ENCODE assay signal across 8 cellular contexts in genomic region chr14:35402323-35403084, GRCh38. TPM values are rescaled to one million over a fixed set of nuclear protein-coding genes. Genes with fewer than 3 reads are reported as not detected.
A peak's percentile ranks its signal among the peaks of the same experiment; 100 is the strongest.
DNase-seq lines count a peak whose midpoint lies in the region; ATAC-seq and TF ChIP-seq lines count a peak whose summit lies in the region.

No MANE protein-coding gene starts in this region.

- peaks cover 43% of the 10 kb centered on the region for H3K79me2 ChIP-seq in DND-41 (ENCODE audit: insufficient read depth, low read length)
- peaks cover 12% of the 10 kb centered on the region for H3K79me2 ChIP-seq in neural progenitor cell (ENCODE audit: low read depth)

- H3K36me3 ChIP-seq in DND-41 (ENCODE audit: insufficient read depth, low read length) (peaks cover 38% of the 10 kb centered on the region), neural progenitor cell (no peaks in the 10 kb centered on the region)

- H3K4me3 Mint-ChIP-seq in WTC11 (peak overlapping the region; percentile 78), neural progenitor cell (peak overlapping the region; percentile 84)
- H3K4me3 Mint-ChIP-seq in effector memory CD8-positive, alpha-beta T cell: peak overlapping the region; percentile 92 to 94

- H3K4me2 ChIP-seq in DND-41 (ENCODE audit: insufficient read depth, low read length) (peak overlapping the region; percentile 86), neural progenitor cell (no peak overlapping the region)

- H3K9me3 Mint-ChIP-seq in WTC11: no peaks in the 10 kb centered on the region
- H3K9me3 Mint-ChIP-seq in effector memory CD8-positive, alpha-beta T cell: no peaks in the 10 kb centered on the region
- no peaks in the 10 kb centered on the region for H3K9me3 Mint-ChIP-seq in neural progenitor cell

- POLR2A ChIA-PET in WTC11 (lab: Charles Lee): interaction anchor here (1.8 kb wide), 1 partner anchor 65 kb away, joined by 7 read pairs; no protein-coding TSS in a partner anchor

- DNase-seq in DND-41: no peak
- no peak for DNase-seq in WTC11 (ENCODE audit: low spot score)
- peak; percentile 29 to 43 (median 42) for DNase-seq in effector memory CD8-positive, alpha-beta T cell
- DNase-seq in neural progenitor cell (ENCODE audit: low spot score): no peak
- no peak for DNase-seq in SHP77 treated with DMSO at 0.1 percent for 48 hours (lab: John Stamatoyannopoulos, UW)
- no peak for DNase-seq in A172 (ENCODE audit: low spot score)

- H3K27me3 ChIP-seq in DND-41 (ENCODE audit: insufficient read depth, low read length, poor library complexity): no peaks in the 10 kb centered on the region
- no peaks in the 10 kb centered on the region for H3K27me3 ChIP-seq in neural progenitor cell

- H4K20me1 ChIP-seq in DND-41 (ENCODE audit: insufficient read depth, low read length) (peaks cover 25% of the 10 kb centered on the region), neural progenitor cell (ENCODE audit: low read depth) (peaks cover 15% of the 10 kb centered on the region)

- H3K27me3 Mint-ChIP-seq in WTC11 (ENCODE audit: low read depth) (no peaks in the 10 kb centered on the region), neural progenitor cell (ENCODE audit: insufficient read depth, low read depth) (peaks cover 5% of the 10 kb centered on the region)
- no peaks in the 10 kb centered on the region for H3K27me3 Mint-ChIP-seq in effector memory CD8-positive, alpha-beta T cell

- H3K4me3 ChIP-seq in DND-41 (ENCODE audit: low read depth in 1 of 2, low read length in 2 of 2): peak overlapping the region in 1 of 2 experiments; percentile 93; a peak in 2 of 4 replicates
- no peak overlapping the region for H3K4me3 ChIP-seq in neural progenitor cell

- H3K9me3 ChIP-seq in DND-41 (ENCODE audit: insufficient read depth, low read length, severe bottlenecking): no peaks in the 10 kb centered on the region
- H3K9me3 ChIP-seq in neural progenitor cell (ENCODE audit: low read depth): no peaks in the 10 kb centered on the region

- TF ChIP-seq CTCF in DND-41 (IDR thresholded peaks at IDR 0.05; ENCODE audit: borderline replicate concordance, extremely low read depth, low read length, poor library complexity, severe bottlenecking): no peak
- TF ChIP-seq CTCF in WTC11 (IDR thresholded peaks at IDR 0.05): no peak
- no peak for TF ChIP-seq CTCF in neural progenitor cell (IDR thresholded peaks at IDR 0.05)

- CTCF ChIA-PET in WTC11 (lab: Charles Lee): interaction anchor here (1.7 to 2.4 kb wide), 2 partner anchors 34 to 187 kb away, joined by 9 to 10 read pairs; no protein-coding TSS in a partner anchor

- H3K27ac Mint-ChIP-seq in WTC11 (peak overlapping the region; percentile 85; the same call in 1 of the 2 replicates), neural progenitor cell (no peak overlapping the region)
- peak overlapping the region; percentile 99 to 100 for H3K27ac Mint-ChIP-seq in effector memory CD8-positive, alpha-beta T cell

- H3F3A ChIP-seq in neural progenitor cell (ENCODE audit: low read depth): peaks cover 25% of the 10 kb centered on the region

- H3K36me3 Mint-ChIP-seq in WTC11 (peaks cover 34% of the 10 kb centered on the region), neural progenitor cell (peaks cover 9% of the 10 kb centered on the region)
- peaks cover 80% of the 10 kb centered on the region for H3K36me3 Mint-ChIP-seq in effector memory CD8-positive, alpha-beta T cell (ENCODE audit: insufficient read depth)

- ATAC-seq in DND-41 (ENCODE audit: insufficient read depth, low read depth) (no peak), WTC11 (no peak), GM21367 (IDR thresholded peaks at IDR 0.05; ENCODE audit: unreplicated experiment) (no peak), HG03457 (IDR thresholded peaks at IDR 0.05; ENCODE audit: unreplicated experiment) (no peak)
- no peak for ATAC-seq in effector memory CD8-positive, alpha-beta T cell (replicated peaks)

- H3K4me1 ChIP-seq in DND-41 (ENCODE audit: insufficient read depth, low read length): peaks cover 48% of the 10 kb centered on the region
- H3K4me1 ChIP-seq in neural progenitor cell: peaks cover 7% of the 10 kb centered on the region

- H3K9ac ChIP-seq in DND-41 (ENCODE audit: low read depth, low read length): peak overlapping the region; percentile 98
- H3K9ac ChIP-seq in neural progenitor cell: no peak overlapping the region

- H3K27ac ChIP-seq in DND-41 (ENCODE audit: low read length): peak overlapping the region; percentile 77; the same call in 1 of the 2 replicates
- no peak overlapping the region for H3K27ac ChIP-seq in neural progenitor cell

- peaks cover 48% of the 10 kb centered on the region for H3K4me1 Mint-ChIP-seq in WTC11
- peaks cover 54 to 58% of the 10 kb centered on the region in 2 donors for H3K4me1 Mint-ChIP-seq in effector memory CD8-positive, alpha-beta T cell (ENCODE audit: low read depth in 2 of 2)
- peaks cover 31% of the 10 kb centered on the region for H3K4me1 Mint-ChIP-seq in neural progenitor cell

- H2AFZ ChIP-seq in DND-41 (ENCODE audit: low read depth, low read length) (no peak overlapping the region), neural progenitor cell (replicated peaks) (no peak overlapping the region)

TF ChIP-seq in WTC11, 78 proteins besides CTCF, POLR2A, EP300 and RAD21:
- TF ChIP-seq GRHL2 (CRISPR knock-in tag; IDR thresholded peaks at IDR 0.05; ENCODE audit: insufficient replicate concordance, severe bottlenecking) (no peak), JUN (CRISPR knock-in tag; IDR thresholded peaks at IDR 0.05) (no peak), GABPB1 (CRISPR knock-in tag; IDR thresholded peaks at IDR 0.05) (peak; percentile 8; the same call in 1 of the 2 replicates), ATF1 (CRISPR knock-in tag; IDR thresholded peaks at IDR 0.05) (no peak)

RNA-seq across cellular contexts. Expression of gene NFKBIA, which starts 2.0 kb away (rescaled TPM):
- total RNA-seq in WTC11 (2021): 29.3 to 32.1 TPM (median 31.3 TPM) in 3 replicates
- 26.4 and 31.6 TPM in 2 replicates for total RNA-seq in neural progenitor cell (ENCODE audit: low replicate concordance)
- 41.3 and 58.1 TPM in 2 replicates for total RNA-seq in A172 (2014; rRNA removed; shearing (Covaris generic))

Comparison
In these comparisons a context has a peak if more than half of its experiments do, and no peak if none do; other contexts are left out.
1. DNase-seq: peak in effector memory CD8-positive, alpha-beta T cell (3 of 3); none in DND-41 (single experiment), WTC11 (single experiment), neural progenitor cell (single experiment), SHP77 treated with DMSO at 0.1 percent for 48 hours (single experiment) and A172 (single experiment).
2. Peak in every context shown above with its lines, with median percentiles within 50 percentile points of each other: H3K4me3 Mint-ChIP-seq.